Comparison of ENCODE assay signal across 9 cellular contexts in genomic region chr13:40662866-40663265, GRCh38. TPM values are rescaled to one million over a fixed set of nuclear protein-coding genes. Genes with fewer than 3 reads are reported as not detected.
DNase-seq lines count a peak whose midpoint lies in the region; ATAC-seq, FAIRE-seq and TF ChIP-seq lines count a peak whose summit lies in the region.
"Had no signal": no experiment of that assay in that cellular context is flagged by ENCODE, and none has a peak within 500 bp of the region (broad histone marks: within the 10 kb centered on the region; RNA-seq: fewer than 3 reads in every experiment).

No MANE protein-coding gene starts in this region.

- no peak for TF ChIP-seq CTCF in SK-N-SH (IDR thresholded peaks at IDR 0.05)

- H2AFZ ChIP-seq in SK-N-SH (ENCODE audit: low read depth) = peak overlapping the region; percentile 12; the same call in 1 of the 2 replicates

- DNase-seq in SK-N-SH (no peak), small intestine (no peak), AML-193 (lab: John Stamatoyannopoulos, UW) (no peak)
- peak; percentile 47 for DNase-seq in activated naive CD4-positive, alpha-beta T cell treated with anti-CD3 and anti-CD28 coated beads, Interleukin-2, amount 50 U/mL, for 16 hours
- no peak for DNase-seq in central memory CD4-positive, alpha-beta T cell

- no peak for TF ChIP-seq RAD21 in SK-N-SH (IDR thresholded peaks at IDR 0.05; ENCODE audit: low read length)

- POLR2A ChIA-PET in SK-N-SH (lab: Yijun Ruan, JAX) = no interaction called here

- CTCF ChIA-PET in SK-N-SH (lab: Yijun Ruan, JAX) = no interaction called here

- no peaks in the 10 kb centered on the region; the same call in 1 of the 2 replicates for H4K20me1 ChIP-seq in SK-N-SH (ENCODE audit: insufficient read depth)

- ATAC-seq in SK-N-SH treated with all-trans-retinoic acid at 6 μM for 48 hours (no peak), HG02973 (IDR thresholded peaks at IDR 0.05; ENCODE audit: unreplicated experiment) (peak; percentile 36)

- no peaks in the 10 kb centered on the region for H3K9me2 ChIP-seq in SK-N-SH

- no peak overlapping the region; a peak in 1 of 4 replicates for H3K27ac ChIP-seq in SK-N-SH (ENCODE audit: low read depth in 2 of 2, low read length in 1 of 2)
- peak overlapping the region; percentile 20 to 69 for H3K27ac ChIP-seq in mucosa of rectum (ENCODE audit: low read depth in 2 of 2, low read length in 2 of 2)
- peak overlapping the region in 1 of 2 donors; percentile 44 for H3K27ac ChIP-seq in small intestine (ENCODE audit: low read depth in 1 of 2, low read length in 1 of 2)

- no peaks in the 10 kb centered on the region for H3K36me3 ChIP-seq in SK-N-SH (replicated peaks in 1 of 2; ENCODE audit: control insufficient read depth in 1 of 2, insufficient read depth in 2 of 2, low read length in 1 of 2)
- no peaks in the 10 kb centered on the region for H3K36me3 ChIP-seq in mucosa of rectum (ENCODE audit: control insufficient read depth in 2 of 2, insufficient read depth in 2 of 2, low read length in 2 of 2)
- H3K36me3 ChIP-seq in small intestine (ENCODE audit: control insufficient read depth in 2 of 2, insufficient read depth in 2 of 2, low read length in 2 of 2) = no peaks in the 10 kb centered on the region

- H3K27me3 ChIP-seq in SK-N-SH (ENCODE audit: insufficient read depth) (no peaks in the 10 kb centered on the region), mucosa of rectum (ENCODE audit: control insufficient read depth in 2 of 2, insufficient read depth in 2 of 2, low read length in 2 of 2) (no peaks in the 10 kb centered on the region), small intestine (ENCODE audit: control insufficient read depth in 2 of 2, insufficient read depth in 2 of 2, low read length in 2 of 2) (no peaks in the 10 kb centered on the region)

- peak overlapping the region; percentile 92 for H3K4me2 ChIP-seq in SK-N-SH

- H3K4me3 ChIP-seq in SK-N-SH (ENCODE audit: low read depth in 2 of 2, low read length in 1 of 2) (no peak overlapping the region), mucosa of rectum (ENCODE audit: low read length in 2 of 2) (peak overlapping the region; percentile 85 to 87), small intestine (ENCODE audit: low read depth in 1 of 2, low read length in 2 of 2) (peak overlapping the region in 1 of 2 donors; percentile 21)

- no peaks in the 10 kb centered on the region for H3K9me3 ChIP-seq in SK-N-SH
- no peaks in the 10 kb centered on the region for H3K9me3 ChIP-seq in mucosa of rectum (ENCODE audit: control insufficient read depth in 2 of 2, low read length in 2 of 2)
- H3K9me3 ChIP-seq in small intestine (ENCODE audit: control insufficient read depth, low read depth) = no peaks in the 10 kb centered on the region

- H3K9ac ChIP-seq in SK-N-SH = no peak overlapping the region
- H3K9ac ChIP-seq in mucosa of rectum (ENCODE audit: low read depth in 1 of 2, low read length in 2 of 2) = peak overlapping the region in 1 of 2 donors; percentile 99

- peaks cover 5% of the 10 kb centered on the region for H3F3A ChIP-seq in SK-N-SH (replicated peaks; ENCODE audit: insufficient read depth)

- peaks cover 10 to 22% of the 10 kb centered on the region in 2 experiments; a peak in 2 of 4 replicates for H3K4me1 ChIP-seq in SK-N-SH (ENCODE audit: control insufficient read depth in 1 of 2, insufficient read depth in 2 of 2, low read depth in 1 of 2, low read length in 1 of 2)
- H3K4me1 ChIP-seq in mucosa of rectum (ENCODE audit: control insufficient read depth in 2 of 2, insufficient read depth in 2 of 2, low read length in 2 of 2) = peaks cover 18 to 20% of the 10 kb centered on the region in 2 donors
- peaks cover 2 to 9% of the 10 kb centered on the region in 2 donors for H3K4me1 ChIP-seq in small intestine (ENCODE audit: control insufficient read depth in 2 of 2, insufficient read depth in 1 of 2, low read depth in 1 of 2, low read length in 1 of 2)

- no peak for TF ChIP-seq EP300 in SK-N-SH (IDR thresholded peaks at IDR 0.05; ENCODE audit: borderline replicate concordance in 1 of 2, low read depth in 1 of 2, low read length in 1 of 2)

- no peak for FAIRE-seq in small intestine (lab: Jason Lieb, UNC)
- FAIRE-seq: TTC549 had no signal

- peaks cover 60% of the 10 kb centered on the region for H3K79me2 ChIP-seq in SK-N-SH (ENCODE audit: insufficient read depth)

TF ChIP-seq in SK-N-SH, 30 proteins besides CTCF, POLR2A, EP300 and RAD21 (continues in another document):
- TF ChIP-seq CHD2 (IDR thresholded peaks at IDR 0.05; ENCODE audit: low read length, partially characterized antibody) (no peak), MXI1 (IDR thresholded peaks at IDR 0.05; ENCODE audit: low read depth, low read length) (no peak), RXRA (IDR thresholded peaks at IDR 0.05; ENCODE audit: borderline replicate concordance, low read depth) (no peak), USF2 (IDR thresholded peaks at IDR 0.05; ENCODE audit: borderline replicate concordance, low read depth, low read length) (no peak), NRF1 (IDR thresholded peaks at IDR 0.05; ENCODE audit: low read depth, low read length) (no peak), NFIC (IDR thresholded peaks at IDR 0.05; ENCODE audit: borderline replicate concordance) (no peak), MAX (IDR thresholded peaks at IDR 0.05; ENCODE audit: low read depth) (no peak), EZH2phosphoT487 (IDR thresholded peaks at IDR 0.05; ENCODE audit: borderline replicate concordance, low read depth) (no peak), RCOR1 (IDR thresholded peaks at IDR 0.05; ENCODE audit: low read length) (no peak), MEF2A (IDR thresholded peaks at IDR 0.05; ENCODE audit: borderline replicate concordance, low read depth) (no peak), FOXM1 (IDR thresholded peaks at IDR 0.05; ENCODE audit: low read depth) (no peak)

TF ChIP-seq in SK-N-SH treated with all-trans-retinoic acid at 6 μM for 48 hours, 23 proteins besides CTCF, POLR2A, EP300 and RAD21:
- TF ChIP-seq TOX (CRISPR knock-in tag; IDR thresholded peaks at IDR 0.05; ENCODE audit: borderline replicate concordance) = no peak
- no peak for TF ChIP-seq ISL1 (CRISPR knock-in tag; IDR thresholded peaks at IDR 0.05)
- TF ChIP-seq TSHZ2 (CRISPR knock-in tag; IDR thresholded peaks at IDR 0.05) = no peak
- no peak for TF ChIP-seq ESRRG (CRISPR knock-in tag; IDR thresholded peaks at IDR 0.05)
- no peak for TF ChIP-seq CREB5 (CRISPR knock-in tag; IDR thresholded peaks at IDR 0.05; ENCODE audit: low read depth)
- TF ChIP-seq BACH2 (CRISPR knock-in tag; IDR thresholded peaks at IDR 0.05; ENCODE audit: borderline replicate concordance) = no peak
- no peak for TF ChIP-seq PPARA (CRISPR knock-in tag; IDR thresholded peaks at IDR 0.05; ENCODE audit: borderline replicate concordance)
- no peak for TF ChIP-seq ZFP30 (CRISPR knock-in tag; IDR thresholded peaks at IDR 0.05)
- no peak for TF ChIP-seq ZFP3 (CRISPR knock-in tag; IDR thresholded peaks at IDR 0.05)
- no peak for TF ChIP-seq SNAI2 (CRISPR knock-in tag; IDR thresholded peaks at IDR 0.05)
- no peak for TF ChIP-seq CSDC2 (CRISPR knock-in tag; IDR thresholded peaks at IDR 0.05)

RNA-seq across cellular contexts. Expression of gene FOXO1, which starts 3.6 kb away (rescaled TPM):
- 1.5 and 1.8 TPM in 2 replicates for polyA plus RNA-seq in SK-N-SH (2012; rRNA removed)
- 1.8 and 1.9 TPM in 2 replicates for polyA plus RNA-seq in SK-N-SH (2012; cell fraction: cytosol; rRNA removed)
- 2.7 TPM in 2 replicates for polyA plus RNA-seq in SK-N-SH (2012; cell fraction: nucleus; rRNA removed)
- 1 to 10 TPM; 4.0 to 9.0 (median 5.1) TPM for polyA plus RNA-seq in small intestine

Comparison
In these comparisons a context has a peak if more than half of its experiments do, and no peak if none do; other contexts are left out.
1. H3K27ac ChIP-seq: peak in mucosa of rectum (2 of 2); none in SK-N-SH (0 of 2).
2. H3K4me3 ChIP-seq: peak in mucosa of rectum (2 of 2); none in SK-N-SH (0 of 2).